Comparison of ENCODE assay signal across 8 cellular contexts in the genomic region with DNA sequence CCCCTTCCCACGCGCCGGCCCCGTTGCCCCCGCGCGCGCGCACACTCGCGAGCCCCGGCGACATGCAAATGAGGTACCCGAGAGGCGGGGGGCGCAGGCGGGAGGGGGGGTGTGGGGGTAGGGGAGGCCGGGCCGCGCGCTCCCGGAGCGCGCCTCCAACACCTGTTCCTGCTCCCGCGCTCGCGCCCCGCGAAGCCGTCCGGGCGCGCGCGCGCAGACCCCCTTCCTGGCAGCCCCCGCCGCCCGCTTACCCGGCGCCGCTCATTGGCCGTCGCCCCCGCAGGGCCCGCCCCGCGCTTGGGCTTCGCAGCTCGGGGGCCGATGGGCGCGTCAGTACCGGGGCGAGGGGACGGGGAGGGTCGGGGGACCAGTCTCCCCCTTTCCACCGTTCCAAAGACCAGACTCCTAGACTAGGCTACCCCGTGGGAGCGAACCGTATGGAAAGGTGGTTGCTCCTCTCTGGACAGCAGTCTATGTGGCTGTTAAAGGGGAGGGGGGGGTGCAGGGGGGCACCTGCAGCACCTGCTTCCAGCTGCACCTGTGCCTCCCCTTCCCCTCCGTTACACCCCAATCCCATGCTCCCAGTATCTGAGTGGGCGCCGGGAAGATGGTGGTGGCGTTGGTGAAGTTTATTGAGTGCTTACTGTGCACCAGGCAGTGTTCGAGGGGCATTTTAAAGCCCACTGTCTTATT. TPM values are rescaled to one million over a fixed set of nuclear protein-coding genes. Genes with fewer than 3 reads are reported as not detected.
DNase-seq lines count a peak whose midpoint lies in the region; ATAC-seq, FAIRE-seq and TF ChIP-seq lines count a peak whose summit lies in the region.

No MANE protein-coding gene starts in this region.

- no peak for DNase-seq in CD4-positive, alpha-beta T cell
- DNase-seq in MCF 10A (ENCODE audit: unreplicated experiment) (no peak), HepG2 (ENCODE audit: low spot score) (no peak)
- DNase-seq in stimulated activated CD8-positive, alpha-beta memory T cell treated with anti-CD3 and anti-CD28 coated beads, Interleukin-7, amount 100 ng/mL, for 48 hours (ENCODE audit: extremely low read depth in 1 of 2, low read depth in 1 of 2): peak; percentile 53 to 59

- peak overlapping the region; percentile 83 for H3K9ac ChIP-seq in OCI-LY1 (ENCODE audit: low read length)
- H3K9ac ChIP-seq in HepG2 (ENCODE audit: insufficient read depth, low read depth, low read length): peak overlapping the region; percentile 75

- no peaks in the 10 kb centered on the region for H3K9me3 Mint-ChIP-seq in CD4-positive, alpha-beta T cell
- H3K9me3 Mint-ChIP-seq in MCF 10A (ENCODE audit: unreplicated experiment): no peaks in the 10 kb centered on the region

- peaks cover 17% of the 10 kb centered on the region for H3K4me1 ChIP-seq in OCI-LY1 (ENCODE audit: insufficient read depth, low read length, severe bottlenecking)
- H3K4me1 ChIP-seq in HepG2 (ENCODE audit: insufficient read depth, low read length): peaks cover 42% of the 10 kb centered on the region

- peaks cover 51% of the 10 kb centered on the region for H3K36me3 Mint-ChIP-seq in CD4-positive, alpha-beta T cell (ENCODE audit: low read depth)
- peaks cover 27% of the 10 kb centered on the region for H3K36me3 Mint-ChIP-seq in MCF 10A (ENCODE audit: insufficient read depth, unreplicated experiment)

- H3K27ac ChIP-seq in CD4-positive, alpha-beta T cell (ENCODE audit: low read depth, low read length): peak overlapping the region; percentile 95
- peak overlapping the region; percentile 86 for H3K27ac ChIP-seq in OCI-LY1 (ENCODE audit: low read depth, low read length, poor library complexity, severe bottlenecking)
- peak overlapping the region; percentile 98 for H3K27ac ChIP-seq in HepG2 (ENCODE audit: extremely low read length, insufficient read depth, low read length)

- H3K4me2 ChIP-seq in OCI-LY1 (ENCODE audit: low read length): peak overlapping the region; percentile 78
- H3K4me2 ChIP-seq in HepG2 (ENCODE audit: low read depth, low read length): peak overlapping the region; percentile 88

- CTCF ChIA-PET in CD4-positive, alpha-beta T cell (lab: Charles Lee): interaction anchor here (1.4 to 2.3 kb wide), 3 partner anchors 32 to 96 kb away, joined by 7 to 17 read pairs (median 11); no protein-coding TSS in a partner anchor
- CTCF ChIA-PET in MCF 10A (lab: Yijun Ruan, JAX) (interaction anchor here (0.7 to 2.0 kb wide), 3 partner anchors 33 to 539 kb away, joined by 3 to 6 read pairs (median 4); no protein-coding TSS in a partner anchor), HepG2 (lab: Yijun Ruan, JAX; ENCODE audit: low intra/inter-chr PET ratio, low total read pairs) (no interaction called here)

- peaks cover 29% of the 10 kb centered on the region for H3K4me1 Mint-ChIP-seq in CD4-positive, alpha-beta T cell (ENCODE audit: low read depth)
- peaks cover 43% of the 10 kb centered on the region for H3K4me1 Mint-ChIP-seq in MCF 10A (ENCODE audit: insufficient read depth, unreplicated experiment)

- no peaks in the 10 kb centered on the region for H4K20me1 ChIP-seq in OCI-LY1 (ENCODE audit: insufficient read depth, low read length)
- H4K20me1 ChIP-seq in HepG2 (ENCODE audit: insufficient read depth, low read length): 0 out of 2 replicates have a peak, but pooled peaks cover 6% of the 10 kb centered on the region

- H3F3A ChIP-seq in OCI-LY1 (ENCODE audit: insufficient read depth, low read length): no peaks in the 10 kb centered on the region; the same call in 1 of the 2 replicates

- H2AFZ ChIP-seq in OCI-LY1 (ENCODE audit: low read length): no peak overlapping the region
- no peak overlapping the region for H2AFZ ChIP-seq in HepG2 (ENCODE audit: low read length)

- no peaks in the 10 kb centered on the region for H3K27me3 Mint-ChIP-seq in CD4-positive, alpha-beta T cell
- H3K27me3 Mint-ChIP-seq in MCF 10A (ENCODE audit: insufficient read depth, unreplicated experiment): no peaks in the 10 kb centered on the region

- no TSS peak for BruUV-seq in MCF 10A (replicated peaks; lab: Mats Ljungman, UMichigan)
- no TSS peak for BruUV-seq in HepG2 (replicated peaks; lab: Mats Ljungman, UMichigan)

- FAIRE-seq in HepG2 (lab: Jason Lieb, UNC): no peak

- H3K9me3 ChIP-seq in CD4-positive, alpha-beta T cell (ENCODE audit: control insufficient read depth, low read length): no peaks in the 10 kb centered on the region
- no peaks in the 10 kb centered on the region for H3K9me3 ChIP-seq in OCI-LY1 (ENCODE audit: low read length)
- H3K9me3 ChIP-seq in HepG2 (ENCODE audit: low read length): no peaks in the 10 kb centered on the region

- TF ChIP-seq RAD21 in HepG2 (CRISPR knock-in tag; IDR thresholded peaks at IDR 0.05): no peak

- peaks cover 10% of the 10 kb centered on the region for H3K36me3 ChIP-seq in OCI-LY1 (ENCODE audit: insufficient read depth, low read length)
- peaks cover 5 to 20% of the 10 kb centered on the region in 2 experiments; a peak in 4 of 5 replicates for H3K36me3 ChIP-seq in HepG2 (replicated peaks in 1 of 2; ENCODE audit: control insufficient read depth in 1 of 2, insufficient read depth in 2 of 2, low read length in 2 of 2)

- peak overlapping the region; percentile 67 for H3K4me3 ChIP-seq in OCI-LY1 (ENCODE audit: low read depth, low read length, poor library complexity, severe bottlenecking)
- peak overlapping the region; percentile 73 to 94 (median 90) for H3K4me3 ChIP-seq in HepG2 (replicated peaks in 1 of 3; ENCODE audit: insufficient read depth in 1 of 3, low read depth in 2 of 3, low read length in 3 of 3)

- H3K4me3 Mint-ChIP-seq in CD4-positive, alpha-beta T cell: peak overlapping the region; percentile 90
- peak overlapping the region; percentile 97 for H3K4me3 Mint-ChIP-seq in MCF 10A (ENCODE audit: unreplicated experiment)

- intact Hi-C loops in CD4-positive, alpha-beta T cell (cut with DNase I, micrococcal nuclease): loop anchor here in 1 of 2 experiments (10.0 kb wide), 2 partner anchors 196 to 346 kb away; partner anchors contain the start of genes PPP6R1 and UBE2S
- intact Hi-C loops in MCF 10A (cut with micrococcal nuclease) (no loop called here), HepG2 (cut with micrococcal nuclease; ENCODE audit: unreplicated experiment) (loop anchor here (2.0 to 10.0 kb wide), 2 partner anchors 14 to 46 kb away; no protein-coding TSS in a partner anchor)

- TF ChIP-seq CTCF in CD4-positive, alpha-beta T cell (IDR thresholded peaks at IDR 0.05): no peak
- TF ChIP-seq CTCF in OCI-LY1 (IDR thresholded peaks at IDR 0.05; ENCODE audit: low read length) (no peak), MCF 10A (IDR thresholded peaks at IDR 0.05; ENCODE audit: unreplicated experiment) (no peak), HepG2 (CRISPR knock-in tag; IDR thresholded peaks at IDR 0.05) (no peak)

- H3K27ac Mint-ChIP-seq in CD4-positive, alpha-beta T cell: peak overlapping the region; percentile 95
- peak overlapping the region; percentile 99 for H3K27ac Mint-ChIP-seq in MCF 10A (ENCODE audit: low read depth, unreplicated experiment)

- TF ChIP-seq EP300 in HepG2 (IDR thresholded peaks at IDR 0.05; ENCODE audit: low read depth in 2 of 2, low read length in 2 of 2): no peak
- TF ChIP-seq EP300 in HepG2 (CRISPR knock-in tag; IDR thresholded peaks at IDR 0.05; ENCODE audit: borderline replicate concordance): no peak

- in situ Hi-C loops in HepG2 (cut with HindIII; ENCODE audit: extremely low pct_ligation_motif_present, low pct_unique_long_range_greater_than_20kb): no loop called here

- H3K27me3 ChIP-seq in CD4-positive, alpha-beta T cell (ENCODE audit: control insufficient read depth, insufficient read depth, low read length): no peaks in the 10 kb centered on the region
- H3K27me3 ChIP-seq in OCI-LY1 (ENCODE audit: insufficient read depth, low read length) (no peaks in the 10 kb centered on the region), HepG2 (ENCODE audit: control insufficient read depth in 1 of 2, insufficient read depth in 2 of 2, low read length in 2 of 2) (no peaks in the 10 kb centered on the region; a peak in 1 of 5 replicates)

- 34% methylated on average over 5 of the region's 67 CpGs for WGBS in HepG2 (ENCODE audit: low lambda C conversion rate)

- ATAC-seq in CD4-positive, alpha-beta T cell (ENCODE audit: poor library complexity): no peak
- peak; percentile 2 for ATAC-seq in HG03558 (IDR thresholded peaks at IDR 0.05; ENCODE audit: extremely low read depth, unreplicated experiment)
- peak; percentile 12 for ATAC-seq in HepG2
- ATAC-seq in GM18861 (IDR thresholded peaks at IDR 0.05; ENCODE audit: unreplicated experiment): no peak

- POLR2A ChIA-PET in CD4-positive, alpha-beta T cell (lab: Charles Lee): interaction anchor here (0.6 to 2.9 kb wide), 16 partner anchors 14 to 483 kb away, joined by 3 to 42 read pairs (median 14); partner anchors contain the start of genes KMT5C, PPP1R12C, U2AF2 and ZNF579
- POLR2A ChIA-PET in MCF 10A (lab: Yijun Ruan, JAX) (interaction anchor here (0.5 to 2.6 kb wide), 20 partner anchors 12 to 1463 kb away, joined by 3 to 26 read pairs (median 5); partner anchors contain the start of genes CNOT3, RDH13, U2AF2 and ZNF579), HepG2 (lab: Yijun Ruan, JAX) (interaction anchor here (1.1 to 4.9 kb wide), 16 partner anchors 15 to 384 kb away, joined by 3 to 66 read pairs (median 12); partner anchors contain the start of genes HSPBP1, ISOC2, SBK3 and U2AF2)

- no peaks in the 10 kb centered on the region for H3K9me2 ChIP-seq in OCI-LY1 (ENCODE audit: low read depth, low read length)

- peak; percentile 44 for TF ChIP-seq POLR2A in GM19099 (IDR thresholded peaks at IDR 0.05; ENCODE audit: extremely low read depth, insufficient read length, low read depth)
- TF ChIP-seq POLR2A in HepG2 (IDR thresholded peaks at IDR 0.05; ENCODE audit: insufficient read depth in 1 of 2, low read depth in 2 of 2, low read length in 2 of 2): peak in 1 of 2 experiments; percentile 56; a peak in 3 of 4 replicates

- H3K79me2 ChIP-seq in OCI-LY1 (ENCODE audit: insufficient read depth, low read length) (no peaks in the 10 kb centered on the region), HepG2 (ENCODE audit: insufficient read depth, low read length) (peaks cover 2% of the 10 kb centered on the region)

RNA-seq across cellular contexts. Expression of gene ZNF524, which starts 0.4 kb away (rescaled TPM):
- total RNA-seq in CD4-positive, alpha-beta T cell: 10 to 100 TPM in 1 of 2 experiments, 1 to 10 TPM in 1; 9.6 to 10.3 TPM
- total RNA-seq in MCF 10A (2022): 15.7 and 17.6 TPM in 2 replicates
- 1.6 and 4.6 TPM in 2 replicates for total RNA-seq in HepG2 (2016; rRNA removed; fragmentation: Illumina TruSeq; extraction: Trizol)
- 6.2 and 7.2 TPM in 2 replicates for total RNA-seq in HepG2 (2016; cell fraction: cytosol; rRNA removed; fragmentation: Illumina TruSeq; extraction: Trizol; ENCODE audit: low read depth)
- total RNA-seq in HepG2 (2016; cell fraction: insoluble cytoplasmic fraction; rRNA removed; fragmentation: Illumina TruSeq; extraction: Trizol): 2.8 and 4.6 TPM in 2 replicates
- 7.6 and 10.2 TPM in 2 replicates for total RNA-seq in HepG2 (2016; cell fraction: membrane; rRNA removed; fragmentation: Illumina TruSeq; extraction: Trizol)
- total RNA-seq in HepG2 (2016; cell fraction: nucleus; rRNA removed; fragmentation: Illumina TruSeq; extraction: Trizol): 2.7 TPM in 2 replicates
- 3.2 and 5.0 TPM in 2 replicates for polyA plus RNA-seq in HepG2 (2011; rRNA removed)
- 3.9 and 7.0 TPM in 2 replicates for polyA plus RNA-seq in HepG2 (2011; cell fraction: cytosol; rRNA removed)
- polyA plus RNA-seq in HepG2 (2011; cell fraction: nucleus; rRNA removed): 8.3 and 9.7 TPM in 2 replicates
- polyA plus RNA-seq in HepG2 (2012): 2.9 and 4.1 TPM in 2 replicates
- polyA plus RNA-seq in HepG2 (2016; cell fraction: cytosol; fragmentation: Illumina TruSeq; extraction: Trizol; ENCODE audit: low read depth): 8.5 and 8.9 TPM in 2 replicates
- 3.6 and 4.5 TPM in 2 replicates for polyA plus RNA-seq in HepG2 (2016; cell fraction: insoluble cytoplasmic fraction; fragmentation: Illumina TruSeq; extraction: Trizol; ENCODE audit: low read depth)
- 9.0 and 9.5 TPM in 2 replicates for polyA plus RNA-seq in HepG2 (2016; cell fraction: membrane; fragmentation: Illumina TruSeq; extraction: Trizol; ENCODE audit: low read depth)
- polyA plus RNA-seq in HepG2 (2016; cell fraction: nucleus; fragmentation: Illumina TruSeq; extraction: Trizol; ENCODE audit: insufficient read depth, low read depth): 4.9 and 5.2 TPM in 2 replicates
- polyA minus RNA-seq in HepG2 (2011; rRNA and poly(A)+ RNA removed; ENCODE audit: low replicate concordance): 3.5 and 3.9 TPM in 2 replicates
- polyA minus RNA-seq in HepG2 (2011; cell fraction: cytosol; rRNA and poly(A)+ RNA removed): 2.5 and 3.1 TPM in 2 replicates
- 2.7 and 3.3 TPM in 2 replicates for polyA minus RNA-seq in HepG2 (2011; cell fraction: nucleus; rRNA and poly(A)+ RNA removed)

RNA-seq across cellular contexts. Expression of gene FIZ1, which starts 1.2 kb away (rescaled TPM):
- 1 to 10 TPM; 5.5 to 7.3 TPM for total RNA-seq in CD4-positive, alpha-beta T cell
- total RNA-seq in MCF 10A (2022): 13.5 and 16.3 TPM in 2 replicates
- total RNA-seq in HepG2 (2016; rRNA removed; fragmentation: Illumina TruSeq; extraction: Trizol): 3.4 and 5.9 TPM in 2 replicates
- 0.97 and 1.0 TPM in 2 replicates for total RNA-seq in HepG2 (2016; cell fraction: cytosol; rRNA removed; fragmentation: Illumina TruSeq; extraction: Trizol; ENCODE audit: low read depth)
- 3.3 and 4.8 TPM in 2 replicates for total RNA-seq in HepG2 (2016; cell fraction: insoluble cytoplasmic fraction; rRNA removed; fragmentation: Illumina TruSeq; extraction: Trizol)
- total RNA-seq in HepG2 (2016; cell fraction: membrane; rRNA removed; fragmentation: Illumina TruSeq; extraction: Trizol): 3.8 and 4.3 TPM in 2 replicates
- 4.3 and 5.0 TPM in 2 replicates for total RNA-seq in HepG2 (2016; cell fraction: nucleus; rRNA removed; fragmentation: Illumina TruSeq; extraction: Trizol)
- polyA plus RNA-seq in HepG2 (2011; rRNA removed): 3.6 and 4.1 TPM in 2 replicates
- polyA plus RNA-seq in HepG2 (2011; cell fraction: cytosol; rRNA removed): 2.4 and 3.2 TPM in 2 replicates
- 9.6 and 12.9 TPM in 2 replicates for polyA plus RNA-seq in HepG2 (2011; cell fraction: nucleus; rRNA removed)
- polyA plus RNA-seq in HepG2 (2012): 6.5 and 7.8 TPM in 2 replicates
- polyA plus RNA-seq in HepG2 (2016; cell fraction: cytosol; fragmentation: Illumina TruSeq; extraction: Trizol; ENCODE audit: low read depth): 1.7 and 2.0 TPM in 2 replicates
- 7.2 and 8.9 TPM in 2 replicates for polyA plus RNA-seq in HepG2 (2016; cell fraction: insoluble cytoplasmic fraction; fragmentation: Illumina TruSeq; extraction: Trizol; ENCODE audit: low read depth)
- polyA plus RNA-seq in HepG2 (2016; cell fraction: membrane; fragmentation: Illumina TruSeq; extraction: Trizol; ENCODE audit: low read depth): 5.5 and 6.4 TPM in 2 replicates
- polyA plus RNA-seq in HepG2 (2016; cell fraction: nucleus; fragmentation: Illumina TruSeq; extraction: Trizol; ENCODE audit: insufficient read depth, low read depth): 14.5 and 17.0 TPM in 2 replicates
- 7.4 and 7.8 TPM in 2 replicates for polyA minus RNA-seq in HepG2 (2011; rRNA and poly(A)+ RNA removed; ENCODE audit: low replicate concordance)
- 4.2 and 4.4 TPM in 2 replicates for polyA minus RNA-seq in HepG2 (2011; cell fraction: cytosol; rRNA and poly(A)+ RNA removed)
- polyA minus RNA-seq in HepG2 (2011; cell fraction: nucleus; rRNA and poly(A)+ RNA removed): 4.4 and 6.8 TPM in 2 replicates

RNA-seq across cellular contexts. Expression of gene ZNF865, which starts 5.0 kb away (rescaled TPM):
- 10 to 100 TPM; 12.0 to 12.9 TPM for total RNA-seq in CD4-positive, alpha-beta T cell
- total RNA-seq in MCF 10A (2022) (12.2 and 12.7 TPM in 2 replicates), HepG2 (2016; rRNA removed; fragmentation: Illumina TruSeq; extraction: Trizol) (0.93 and 1.0 TPM in 2 replicates)
- 0.26 and 0.30 TPM in 2 replicates for total RNA-seq in HepG2 (2016; cell fraction: cytosol; rRNA removed; fragmentation: Illumina TruSeq; extraction: Trizol; ENCODE audit: low read depth)
- 0.83 and 0.93 TPM in 2 replicates for total RNA-seq in HepG2 (2016; cell fraction: insoluble cytoplasmic fraction; rRNA removed; fragmentation: Illumina TruSeq; extraction: Trizol)
- total RNA-seq in HepG2 (2016; cell fraction: membrane; rRNA removed; fragmentation: Illumina TruSeq; extraction: Trizol): 1.1 and 1.3 TPM in 2 replicates
- total RNA-seq in HepG2 (2016; cell fraction: nucleus; rRNA removed; fragmentation: Illumina TruSeq; extraction: Trizol): 0.97 and 1.1 TPM in 2 replicates
- polyA plus RNA-seq in HepG2 (2011; rRNA removed): 1.0 and 1.5 TPM in 2 replicates
- 1.2 and 1.9 TPM in 2 replicates for polyA plus RNA-seq in HepG2 (2011; cell fraction: cytosol; rRNA removed)
- polyA plus RNA-seq in HepG2 (2011; cell fraction: nucleus; rRNA removed): 3.2 and 3.9 TPM in 2 replicates
- polyA plus RNA-seq in HepG2 (2012): 1.9 and 2.1 TPM in 2 replicates
- 0.71 and 0.81 TPM in 2 replicates for polyA plus RNA-seq in HepG2 (2016; cell fraction: cytosol; fragmentation: Illumina TruSeq; extraction: Trizol; ENCODE audit: low read depth)
- 3.6 and 4.1 TPM in 2 replicates for polyA plus RNA-seq in HepG2 (2016; cell fraction: insoluble cytoplasmic fraction; fragmentation: Illumina TruSeq; extraction: Trizol; ENCODE audit: low read depth)
- 2.4 and 2.8 TPM in 2 replicates for polyA plus RNA-seq in HepG2 (2016; cell fraction: membrane; fragmentation: Illumina TruSeq; extraction: Trizol; ENCODE audit: low read depth)
- polyA plus RNA-seq in HepG2 (2016; cell fraction: nucleus; fragmentation: Illumina TruSeq; extraction: Trizol; ENCODE audit: insufficient read depth, low read depth): 6.6 and 6.7 TPM in 2 replicates
- 2.5 and 2.6 TPM in 2 replicates for polyA minus RNA-seq in HepG2 (2011; rRNA and poly(A)+ RNA removed; ENCODE audit: low replicate concordance)
- 2.0 and 2.2 TPM in 2 replicates for polyA minus RNA-seq in HepG2 (2011; cell fraction: cytosol; rRNA and poly(A)+ RNA removed)
- 0.62 and 0.90 TPM in 2 replicates for polyA minus RNA-seq in HepG2 (2011; cell fraction: nucleus; rRNA and poly(A)+ RNA removed)

RNA-seq across cellular contexts. Expression of gene ZNF579, which starts 19.8 kb away (rescaled TPM):
- total RNA-seq in CD4-positive, alpha-beta T cell: 1 to 10 TPM; 6.7 to 7.1 TPM
- total RNA-seq in MCF 10A (2022) (11.6 and 12.6 TPM in 2 replicates), HepG2 (2016; rRNA removed; fragmentation: Illumina TruSeq; extraction: Trizol) (1.7 and 2.9 TPM in 2 replicates)
- 1.3 and 1.6 TPM in 2 replicates for total RNA-seq in HepG2 (2016; cell fraction: cytosol; rRNA removed; fragmentation: Illumina TruSeq; extraction: Trizol; ENCODE audit: low read depth)
- 1.8 and 2.9 TPM in 2 replicates for total RNA-seq in HepG2 (2016; cell fraction: insoluble cytoplasmic fraction; rRNA removed; fragmentation: Illumina TruSeq; extraction: Trizol)
- 2.9 and 3.5 TPM in 2 replicates for total RNA-seq in HepG2 (2016; cell fraction: membrane; rRNA removed; fragmentation: Illumina TruSeq; extraction: Trizol)
- 1.2 and 1.9 TPM in 2 replicates for total RNA-seq in HepG2 (2016; cell fraction: nucleus; rRNA removed; fragmentation: Illumina TruSeq; extraction: Trizol)
- 2.1 and 2.2 TPM in 2 replicates for polyA plus RNA-seq in HepG2 (2011; rRNA removed)
- 1.3 and 2.9 TPM in 2 replicates for polyA plus RNA-seq in HepG2 (2011; cell fraction: cytosol; rRNA removed)
- polyA plus RNA-seq in HepG2 (2011; cell fraction: nucleus; rRNA removed): 9.0 and 12.3 TPM in 2 replicates
- polyA plus RNA-seq in HepG2 (2012): 3.6 and 5.7 TPM in 2 replicates
- polyA plus RNA-seq in HepG2 (2016; cell fraction: cytosol; fragmentation: Illumina TruSeq; extraction: Trizol; ENCODE audit: low read depth): 1.6 and 2.1 TPM in 2 replicates
- polyA plus RNA-seq in HepG2 (2016; cell fraction: insoluble cytoplasmic fraction; fragmentation: Illumina TruSeq; extraction: Trizol; ENCODE audit: low read depth): 2.8 and 3.3 TPM in 2 replicates
- 2.7 TPM in 2 replicates for polyA plus RNA-seq in HepG2 (2016; cell fraction: membrane; fragmentation: Illumina TruSeq; extraction: Trizol; ENCODE audit: low read depth)
- polyA plus RNA-seq in HepG2 (2016; cell fraction: nucleus; fragmentation: Illumina TruSeq; extraction: Trizol; ENCODE audit: insufficient read depth, low read depth): 8.4 and 9.1 TPM in 2 replicates
- 5.6 and 7.6 TPM in 2 replicates for polyA minus RNA-seq in HepG2 (2011; rRNA and poly(A)+ RNA removed; ENCODE audit: low replicate concordance)
- polyA minus RNA-seq in HepG2 (2011; cell fraction: cytosol; rRNA and poly(A)+ RNA removed): 3.6 and 4.7 TPM in 2 replicates
- polyA minus RNA-seq in HepG2 (2011; cell fraction: nucleus; rRNA and poly(A)+ RNA removed): 3.0 and 3.3 TPM in 2 replicates

RNA-seq across cellular contexts. Expression of gene ZNF784, which starts 23.9 kb away (rescaled TPM):
- total RNA-seq in CD4-positive, alpha-beta T cell: 10 to 100 TPM; 11.2 to 11.8 TPM
- total RNA-seq in MCF 10A (2022) (2.7 and 3.1 TPM in 2 replicates), HepG2 (2016; rRNA removed; fragmentation: Illumina TruSeq; extraction: Trizol) (4.0 and 4.2 TPM in 2 replicates)
- 1.1 and 1.3 TPM in 2 replicates for total RNA-seq in HepG2 (2016; cell fraction: cytosol; rRNA removed; fragmentation: Illumina TruSeq; extraction: Trizol; ENCODE audit: low read depth)
- total RNA-seq in HepG2 (2016; cell fraction: insoluble cytoplasmic fraction; rRNA removed; fragmentation: Illumina TruSeq; extraction: Trizol): 3.2 and 4.6 TPM in 2 replicates
- total RNA-seq in HepG2 (2016; cell fraction: membrane; rRNA removed; fragmentation: Illumina TruSeq; extraction: Trizol): 3.3 and 3.7 TPM in 2 replicates
- total RNA-seq in HepG2 (2016; cell fraction: nucleus; rRNA removed; fragmentation: Illumina TruSeq; extraction: Trizol): 1.9 and 2.1 TPM in 2 replicates
- polyA plus RNA-seq in HepG2 (2011; rRNA removed): 4.1 and 5.1 TPM in 2 replicates
- 2.9 and 3.0 TPM in 2 replicates for polyA plus RNA-seq in HepG2 (2011; cell fraction: cytosol; rRNA removed)
- 9.8 and 12.0 TPM in 2 replicates for polyA plus RNA-seq in HepG2 (2011; cell fraction: nucleus; rRNA removed)
- 4.6 and 5.3 TPM in 2 replicates for polyA plus RNA-seq in HepG2 (2012)
- polyA plus RNA-seq in HepG2 (2016; cell fraction: cytosol; fragmentation: Illumina TruSeq; extraction: Trizol; ENCODE audit: low read depth): 1.1 and 1.2 TPM in 2 replicates
- 4.7 and 4.8 TPM in 2 replicates for polyA plus RNA-seq in HepG2 (2016; cell fraction: insoluble cytoplasmic fraction; fragmentation: Illumina TruSeq; extraction: Trizol; ENCODE audit: low read depth)
- 1.6 and 1.9 TPM in 2 replicates for polyA plus RNA-seq in HepG2 (2016; cell fraction: membrane; fragmentation: Illumina TruSeq; extraction: Trizol; ENCODE audit: low read depth)
- polyA plus RNA-seq in HepG2 (2016; cell fraction: nucleus; fragmentation: Illumina TruSeq; extraction: Trizol; ENCODE audit: insufficient read depth, low read depth): 4.1 and 5.8 TPM in 2 replicates
- 2.9 and 8.2 TPM in 2 replicates for polyA minus RNA-seq in HepG2 (2011; rRNA and poly(A)+ RNA removed; ENCODE audit: low replicate concordance)
- 1.7 and 2.9 TPM in 2 replicates for polyA minus RNA-seq in HepG2 (2011; cell fraction: cytosol; rRNA and poly(A)+ RNA removed)
- 4.8 and 5.4 TPM in 2 replicates for polyA minus RNA-seq in HepG2 (2011; cell fraction: nucleus; rRNA and poly(A)+ RNA removed)

Comparison
In these comparisons a context has a peak if more than half of its experiments do, and no peak if none do; other contexts are left out.
1. ATAC-seq: peak in HG03558 (single experiment) and HepG2 (single experiment); none in CD4-positive, alpha-beta T cell (single experiment) and GM18861 (single experiment).
2. DNase-seq: peak in stimulated activated CD8-positive, alpha-beta memory T cell treated with anti-CD3 and anti-CD28 coated beads, Interleukin-7, amount 100 ng/mL, for 48 hours (2 of 2); none in CD4-positive, alpha-beta T cell (0 of 10), MCF 10A (single experiment) and HepG2 (single experiment).
3. Peak in every context shown above with its lines, with median percentiles within 50 percentile points of each other: H3K27ac ChIP-seq.